Comparison of ENCODE assay signal across 8 cellular contexts in genomic region chr2:128090575-128090908, GRCh38. TPM values are rescaled to one million over a fixed set of nuclear protein-coding genes. Genes with fewer than 3 reads are reported as not detected.
DNase-seq lines count a peak whose midpoint lies in the region; ATAC-seq and TF ChIP-seq lines count a peak whose summit lies in the region.

No MANE protein-coding gene starts in this region.

- intact Hi-C loops in left lung (cut with DNase I) (no loop called here), transverse colon (cut with DNase I; ENCODE audit: low total_unique reads) (loop anchor here (5.0 kb wide), 1 partner anchor 63 kb away; the partner anchor contains the start of gene SAP130)

- TF ChIP-seq POLR2A in transverse colon (IDR thresholded peaks at IDR 0.05): no peak

- no peak for TF ChIP-seq EP300 in transverse colon (IDR thresholded peaks at IDR 0.05; ENCODE audit: low read depth)

- no peaks in the 10 kb centered on the region for H3K9me3 Mint-ChIP-seq in activated T-cell treated with anti-CD3 and anti-CD28 coated beads, Interleukin-2, amount 50 U/mL, for 4 hours
- H3K9me3 Mint-ChIP-seq in activated naive CD8-positive, alpha-beta T cell treated with anti-CD3 and anti-CD28 coated beads for 36 hours: no peaks in the 10 kb centered on the region

- H3K4me3 ChIP-seq in left lung (peak overlapping the region; percentile 85 to 97), transverse colon (peak overlapping the region; percentile 31 to 99 (median 64))

- H3K27ac ChIP-seq in left lung: peak overlapping the region; percentile 77 to 94
- H3K27ac ChIP-seq in transverse colon: peak overlapping the region; percentile 86 to 94 (median 90)

- peak overlapping the region; percentile 90 for H3K27ac Mint-ChIP-seq in activated naive CD8-positive, alpha-beta T cell treated with anti-CD3 and anti-CD28 coated beads for 36 hours

- no peaks in the 10 kb centered on the region for H3K9me3 ChIP-seq in left lung
- no peaks in the 10 kb centered on the region for H3K9me3 ChIP-seq in transverse colon

- H3K36me3 ChIP-seq in left lung (no peaks in the 10 kb centered on the region), transverse colon (no peaks in the 10 kb centered on the region)

- no peaks in the 10 kb centered on the region for H3K36me3 Mint-ChIP-seq in activated T-cell treated with anti-CD3 and anti-CD28 coated beads, Interleukin-2, amount 50 U/mL, for 4 hours (ENCODE audit: insufficient read depth)
- peaks cover 17% of the 10 kb centered on the region for H3K36me3 Mint-ChIP-seq in activated naive CD8-positive, alpha-beta T cell treated with anti-CD3 and anti-CD28 coated beads for 36 hours

- H3K4me1 Mint-ChIP-seq in activated T-cell treated with anti-CD3 and anti-CD28 coated beads, Interleukin-2, amount 50 U/mL, for 4 hours (ENCODE audit: low read depth): peaks cover 40% of the 10 kb centered on the region
- H3K4me1 Mint-ChIP-seq in activated naive CD8-positive, alpha-beta T cell treated with anti-CD3 and anti-CD28 coated beads for 36 hours: peaks cover 26% of the 10 kb centered on the region

- no peak for ATAC-seq in activated T-cell treated with anti-CD3 and anti-CD28 coated beads, Interleukin-2, amount 50 U/mL, for 4 hours
- ATAC-seq in left lung (no peak), GM18520 (IDR thresholded peaks at IDR 0.05; ENCODE audit: unreplicated experiment) (no peak)

- in situ Hi-C loops in transverse colon (cut with MboI; ENCODE audit: low pct_ligation_motif_present in 1 of 4, low pct_unique_long_range_greater_than_20kb in 1 of 4, low sequenced_read_pairs in 3 of 4): loop anchor here in 1 of 4 donors (10.0 kb wide), 1 partner anchor 206 kb away; the partner anchor contains the start of gene AMMECR1L

- no peak for DNase-seq in activated T-cell treated with anti-CD3 and anti-CD28 coated beads, Interleukin-2, amount 50 U/mL, for 4 hours
- no peak for DNase-seq in activated T-cell treated with anti-CD3 and anti-CD28 coated beads, Interleukin-2, amount 50 U/mL, for 1 hour
- DNase-seq in activated naive CD8-positive, alpha-beta T cell treated with anti-CD3 and anti-CD28 coated beads for 36 hours: no peak
- DNase-seq in left lung (no peak), transverse colon (no peak), DMS153 treated with DMSO at 0.1 percent for 48 hours (lab: John Stamatoyannopoulos, UW; ENCODE audit: unreplicated experiment) (no peak), mesenteric fat pad (ENCODE audit: low spot score) (no peak)

- 0 to 4% methylated on average over 3 to 4 of the region's 4 CpGs for WGBS in transverse colon (ENCODE audit: low coverage in 1 of 2), 2 donors

- H3K27me3 ChIP-seq in left lung (no peaks in the 10 kb centered on the region), transverse colon (no peaks in the 10 kb centered on the region)

- TF ChIP-seq CTCF in left lung (IDR thresholded peaks at IDR 0.05): no peak
- TF ChIP-seq CTCF in transverse colon (IDR thresholded peaks at IDR 0.05): no peak

- peaks cover 0 to 28% of the 10 kb centered on the region in 2 donors for H3K4me1 ChIP-seq in left lung
- H3K4me1 ChIP-seq in transverse colon: peaks cover 9 to 25% (median 12%) of the 10 kb centered on the region in 4 donors

- H3K27me3 Mint-ChIP-seq in activated T-cell treated with anti-CD3 and anti-CD28 coated beads, Interleukin-2, amount 50 U/mL, for 4 hours (ENCODE audit: low read depth): no peaks in the 10 kb centered on the region
- no peaks in the 10 kb centered on the region for H3K27me3 Mint-ChIP-seq in activated naive CD8-positive, alpha-beta T cell treated with anti-CD3 and anti-CD28 coated beads for 36 hours

- peak overlapping the region; percentile 92 for H3K4me3 Mint-ChIP-seq in activated T-cell treated with anti-CD3 and anti-CD28 coated beads, Interleukin-2, amount 50 U/mL, for 4 hours
- peak overlapping the region; percentile 90 for H3K4me3 Mint-ChIP-seq in activated naive CD8-positive, alpha-beta T cell treated with anti-CD3 and anti-CD28 coated beads for 36 hours

RNA-seq across cellular contexts. Expression of gene UGGT1, which starts 0.5 kb away (rescaled TPM):
- 10 to 100 TPM; 49.9 to 59.1 (median 58.7) TPM for total RNA-seq in activated T-cell treated with anti-CD3 and anti-CD28 coated beads, Interleukin-2, amount 50 U/mL, for 4 hours
- 10 to 100 TPM; 49.8 to 50.1 TPM for total RNA-seq in activated naive CD8-positive, alpha-beta T cell treated with anti-CD3 and anti-CD28 coated beads for 36 hours
- total RNA-seq in left lung (10 to 100 TPM; 55.5 to 72.0 TPM), transverse colon (10 to 100 TPM; 38.8 to 57.2 (median 52.2) TPM), mesenteric fat pad (50.3 TPM)
